ENCODE assay signal across 32 cellular contexts in genomic region chr18:14769381-14769780, GRCh38. TPM values are rescaled to one million over a fixed set of nuclear protein-coding genes. Genes with fewer than 3 reads are reported as not detected.
"Had no signal": no experiment of that assay in that cellular context is flagged by ENCODE, and none has a peak within 500 bp of the region (broad histone marks: within the 10 kb centered on the region; RNA-seq: fewer than 3 reads in every experiment).

No MANE protein-coding gene starts in this region.

- H3K27ac Mint-ChIP-seq: activated CD4-positive, alpha-beta memory T cell treated with anti-CD3 and anti-CD28 coated beads, Interleukin-2, amount 10 ng/mL, durations not matched to agents 7 days and 5 days; activated CD8-positive, alpha-beta memory T cell treated with anti-CD3 and anti-CD28 coated beads, Interleukin-2, amount 10 ng/mL, durations not matched to agents 7 days and 5 days; activated naive CD4-positive, alpha-beta T cell treated with anti-CD3 and anti-CD28 coated beads, Interleukin-2, amount 50 U/mL, for 24 hours; activated naive CD8-positive, alpha-beta T cell treated with anti-CD3 and anti-CD28 coated beads, Interleukin-2, amount 10 ng/mL, durations not matched to agents 7 days and 5 days; activated T-helper 2 cell treated with anti-CD3 and anti-CD28 coated beads, Interferon-gamma antibody, Interleukin-2, Interleukin-4, amounts not matched to agents 10 μg/mL and 5 μg/mL and 100 μg/mL, durations not matched to agents 14 hours and 24 hours and 36 hours had no signal

- ATAC-seq: activated CD8-positive, alpha-beta memory T cell treated with anti-CD3 and anti-CD28 coated beads, Interleukin-2, amount 10 ng/mL, durations not matched to agents 7 days and 5 days had no signal

- DNase-seq: activated CD4-positive, alpha-beta memory T cell treated with anti-CD3 and anti-CD28 coated beads, Interleukin-2, amount 10 ng/mL, durations not matched to agents 7 days and 5 days; activated CD4-positive, alpha-beta T cell treated with anti-CD3 and anti-CD28 coated beads for 1 hour; activated CD4-positive, alpha-beta T cell treated with anti-CD3 and anti-CD28 coated beads for 48 hours; activated CD4-positive, CD25-positive, alpha-beta regulatory T cell; activated CD8-positive, alpha-beta memory T cell treated with anti-CD3 and anti-CD28 coated beads for 24 hours; activated CD8-positive, alpha-beta memory T cell treated with anti-CD3 and anti-CD28 coated beads, Interleukin-2, amount 10 ng/mL, durations not matched to agents 7 days and 5 days; activated CD8-positive, alpha-beta memory T cell treated with anti-CD3 and anti-CD28 coated beads, Interleukin-2, amount 50 U/mL, for 48 hours; activated gamma-delta T cell; activated naive CD4-positive, alpha-beta T cell treated with Interleukin-2 at 50 U/mL for 16 hours; activated naive CD8-positive, alpha-beta T cell treated with anti-CD3 and anti-CD28 coated beads, Interleukin-2, amount 10 ng/mL, durations not matched to agents 7 days and 5 days; amygdala; NCI-H1092 treated with DMSO at 0.1 percent for 48 hours; NCI-H1417; NCI-H146; NCI-H187; NCI-H2029 treated with DMSO at 0.1 percent for 48 hours; NCI-H2107; NCI-H2171; NCI-H510A treated with DMSO at 0.1 percent for 48 hours; NK-92 treated with Interleukin-12 subunit alpha and Interleukin-12 subunit beta, amount 100 ng/mL, for 24 hours; SHP77; SJCRH30; T1000; WERI-Rb-1 had no signal

- H3K4me1 Mint-ChIP-seq: activated CD4-positive, alpha-beta memory T cell treated with anti-CD3 and anti-CD28 coated beads, Interleukin-2, amount 10 ng/mL, durations not matched to agents 7 days and 5 days; activated CD8-positive, alpha-beta memory T cell treated with anti-CD3 and anti-CD28 coated beads, Interleukin-2, amount 10 ng/mL, durations not matched to agents 7 days and 5 days; activated naive CD8-positive, alpha-beta T cell treated with anti-CD3 and anti-CD28 coated beads, Interleukin-2, amount 10 ng/mL, durations not matched to agents 7 days and 5 days; central memory CD8-positive, alpha-beta T cell had no signal

- H3K9me3 Mint-ChIP-seq: activated naive CD4-positive, alpha-beta T cell treated with anti-CD3 and anti-CD28 coated beads, Interleukin-2, amount 50 U/mL, for 24 hours; central memory CD8-positive, alpha-beta T cell had no signal

- H3K36me3 Mint-ChIP-seq: activated CD8-positive, alpha-beta memory T cell treated with anti-CD3 and anti-CD28 coated beads, Interleukin-2, amount 10 ng/mL, durations not matched to agents 7 days and 5 days; activated naive CD4-positive, alpha-beta T cell treated with anti-CD3 and anti-CD28 coated beads, Interleukin-2, amount 50 U/mL, for 24 hours; activated naive CD8-positive, alpha-beta T cell treated with anti-CD3 and anti-CD28 coated beads, Interleukin-2, amount 10 ng/mL, durations not matched to agents 7 days and 5 days had no signal

- H3K4me3 Mint-ChIP-seq: activated CD4-positive, alpha-beta memory T cell treated with anti-CD3 and anti-CD28 coated beads, Interleukin-2, amount 10 ng/mL, durations not matched to agents 7 days and 5 days; activated CD8-positive, alpha-beta memory T cell treated with anti-CD3 and anti-CD28 coated beads, Interleukin-2, amount 10 ng/mL, durations not matched to agents 7 days and 5 days; activated naive CD4-positive, alpha-beta T cell treated with anti-CD3 and anti-CD28 coated beads, Interleukin-2, amount 50 U/mL, for 24 hours; activated naive CD8-positive, alpha-beta T cell treated with anti-CD3 and anti-CD28 coated beads, Interleukin-2, amount 10 ng/mL, durations not matched to agents 7 days and 5 days; central memory CD8-positive, alpha-beta T cell had no signal

- H3K27me3 Mint-ChIP-seq: activated CD4-positive, alpha-beta memory T cell treated with anti-CD3 and anti-CD28 coated beads, Interleukin-2, amount 10 ng/mL, durations not matched to agents 7 days and 5 days; activated CD8-positive, alpha-beta memory T cell treated with anti-CD3 and anti-CD28 coated beads, Interleukin-2, amount 10 ng/mL, durations not matched to agents 7 days and 5 days; activated naive CD4-positive, alpha-beta T cell treated with anti-CD3 and anti-CD28 coated beads, Interleukin-2, amount 50 U/mL, for 24 hours; activated naive CD8-positive, alpha-beta T cell treated with anti-CD3 and anti-CD28 coated beads, Interleukin-2, amount 10 ng/mL, durations not matched to agents 7 days and 5 days; central memory CD8-positive, alpha-beta T cell had no signal

RNA-seq across cellular contexts. Expression of gene ANKRD30B, which starts 21.4 kb away (rescaled TPM):
- total RNA-seq: activated CD4-positive, alpha-beta memory T cell treated with anti-CD3 and anti-CD28 coated beads, Interleukin-2, amount 10 ng/mL, durations not matched to agents 7 days and 5 days; activated CD8-positive, alpha-beta memory T cell treated with anti-CD3 and anti-CD28 coated beads, Interleukin-2, amount 10 ng/mL, durations not matched to agents 7 days and 5 days; activated naive CD8-positive, alpha-beta T cell treated with anti-CD3 and anti-CD28 coated beads, Interleukin-2, amount 10 ng/mL, durations not matched to agents 7 days and 5 days; activated T-helper 2 cell treated with anti-CD3 and anti-CD28 coated beads, Interferon-gamma antibody, Interleukin-2, Interleukin-4, amounts not matched to agents 10 μg/mL and 5 μg/mL and 100 μg/mL, durations not matched to agents 14 hours and 24 hours and 36 hours; ascending aorta; cardiac muscle cell; OCI-LY7; SJCRH30; T-helper 1 cell treated with Interleukin-12 subunit alpha and Interleukin-12 subunit beta and Interleukin-4 antibody, amounts not matched to agents 30 ng/mL and 1 ng/mL, for 36 hours; T-helper 2 cell treated with Interferon-gamma antibody and Interleukin-4, amounts not matched to agents 100 ng/mL and 5 ng/mL, for 36 hours had no signal
- polyA plus RNA-seq: cardiac muscle cell had no signal
